14 cellular contexts compared by ENCODE assay signal in genomic region chr13:26941345-26942174, GRCh38.
DNase-seq lines count a peak whose midpoint lies in the region; ATAC-seq, FAIRE-seq and TF ChIP-seq lines count a peak whose summit lies in the region.
"Had no signal": no experiment of that assay in that cellular context is flagged by ENCODE, and none has a peak within 500 bp of the region (broad histone marks: within the 10 kb centered on the region; RNA-seq: fewer than 3 reads in every experiment).

No MANE protein-coding gene starts in this region.

- no peak for TF ChIP-seq RAD21 in HepG2 (CRISPR knock-in tag; IDR thresholded peaks at IDR 0.05)

- H3K27ac Mint-ChIP-seq in T-helper 17 cell = no peak overlapping the region
- H3K27ac Mint-ChIP-seq: activated naive CD8-positive, alpha-beta T cell; effector memory CD8-positive, alpha-beta T cell had no signal

- no peak overlapping the region for H3K9ac ChIP-seq in HepG2 (ENCODE audit: insufficient read depth, low read depth, low read length)

- H3K9me3 ChIP-seq in HepG2 (ENCODE audit: low read length) (no peaks in the 10 kb centered on the region), right lobe of liver (no peaks in the 10 kb centered on the region), T-helper 17 cell (ENCODE audit: control insufficient read depth, low read length, poor library complexity, severe bottlenecking) (no peaks in the 10 kb centered on the region)
- H3K9me3 ChIP-seq: Caco-2, pancreas had no signal

- CTCF ChIA-PET in HepG2 (lab: Yijun Ruan, JAX; ENCODE audit: low intra/inter-chr PET ratio, low total read pairs) = no interaction called here

- WGBS in HepG2 (ENCODE audit: low lambda C conversion rate) = 15% methylated on average over 7 of the region's 7 CpGs
- WGBS in right lobe of liver (ENCODE audit: insufficient coverage, low coverage, low lambda C conversion rate, missing lambda C conversion rate) = 36% methylated on average over 5 of the region's 7 CpGs

- H3K36me3 ChIP-seq in HepG2 (replicated peaks in 1 of 2; ENCODE audit: control insufficient read depth in 1 of 2, insufficient read depth in 2 of 2, low read length in 2 of 2) (no peaks in the 10 kb centered on the region), right lobe of liver (no peaks in the 10 kb centered on the region)
- H3K36me3 ChIP-seq: pancreas had no signal

- TF ChIP-seq CTCF in HepG2 (CRISPR knock-in tag; IDR thresholded peaks at IDR 0.05) (no peak), right lobe of liver (IDR thresholded peaks at IDR 0.05) (no peak)

- no peaks in the 10 kb centered on the region for H3K36me3 Mint-ChIP-seq in T-helper 17 cell (ENCODE audit: low read depth)
- H3K36me3 Mint-ChIP-seq: activated naive CD8-positive, alpha-beta T cell had no signal

- no peaks in the 10 kb centered on the region for H4K20me1 ChIP-seq in HepG2 (ENCODE audit: insufficient read depth, low read length)

- H3K4me1 Mint-ChIP-seq in T-helper 17 cell = peaks cover 3% of the 10 kb centered on the region

- TF ChIP-seq EP300 in HepG2 (IDR thresholded peaks at IDR 0.05; ENCODE audit: low read depth in 2 of 2, low read length in 2 of 2) (no peak), HepG2 (CRISPR knock-in tag; IDR thresholded peaks at IDR 0.05; ENCODE audit: borderline replicate concordance) (no peak)

- H3K4me1 ChIP-seq in HepG2 (ENCODE audit: insufficient read depth, low read length) (no peaks in the 10 kb centered on the region), right lobe of liver (no peaks in the 10 kb centered on the region)
- H3K4me1 ChIP-seq: pancreas had no signal

- no peak for FAIRE-seq in HepG2 (lab: Jason Lieb, UNC)
- FAIRE-seq: keratinocyte, pancreas had no signal

- intact Hi-C loops in HepG2 (cut with micrococcal nuclease; ENCODE audit: unreplicated experiment) = no loop called here
- intact Hi-C loops in right lobe of liver (cut with DNase I) = no loop called here

- in situ Hi-C loops in HepG2 (cut with HindIII; ENCODE audit: extremely low pct_ligation_motif_present, low pct_unique_long_range_greater_than_20kb) = no loop called here

- TF ChIP-seq POLR2A in HepG2 (IDR thresholded peaks at IDR 0.05; ENCODE audit: insufficient read depth in 1 of 2, low read depth in 2 of 2, low read length in 2 of 2) = no peak
- TF ChIP-seq POLR2A in right lobe of liver (IDR thresholded peaks at IDR 0.05) = no peak

- H3K4me3 Mint-ChIP-seq in T-helper 17 cell = peak overlapping the region; percentile 12
- H3K4me3 Mint-ChIP-seq: activated naive CD8-positive, alpha-beta T cell; effector memory CD8-positive, alpha-beta T cell had no signal

- H2AFZ ChIP-seq in HepG2 (ENCODE audit: low read length) = no peak overlapping the region

- H3K27me3 Mint-ChIP-seq in T-helper 17 cell = peaks cover 45% of the 10 kb centered on the region

- no TSS peak for BruUV-seq in HepG2 (replicated peaks; lab: Mats Ljungman, UMichigan)

- H3K27ac ChIP-seq in HepG2 (ENCODE audit: extremely low read length, insufficient read depth, low read length) = no peak overlapping the region
- no peak overlapping the region for H3K27ac ChIP-seq in right lobe of liver
- H3K27ac ChIP-seq: pancreas had no signal

- ATAC-seq in HepG2 (no peak), right lobe of liver (no peak), T-helper 17 cell (no peak), GM18907 (IDR thresholded peaks at IDR 0.05; ENCODE audit: unreplicated experiment) (no peak)
- ATAC-seq: effector memory CD8-positive, alpha-beta T cell had no signal

- H3K4me3 ChIP-seq in HepG2 (replicated peaks in 1 of 3; ENCODE audit: insufficient read depth in 1 of 3, low read depth in 2 of 3, low read length in 3 of 3) (no peak overlapping the region), right lobe of liver (no peak overlapping the region)
- H3K4me3 ChIP-seq: pancreas had no signal

- no peak overlapping the region for H3K4me2 ChIP-seq in HepG2 (ENCODE audit: low read depth, low read length)

- DNase-seq in HepG2 (ENCODE audit: low spot score) (no peak), right lobe of liver (no peak), T-helper 17 cell (no peak), glomerular visceral epithelial cell (ENCODE audit: extremely low spot score) (peak; percentile 36), anterior cingulate cortex (lab: John Stamatoyannopoulos, UW) (no peak)
- DNase-seq in stimulated activated CD4-positive, alpha-beta T cell treated with anti-CD3 and anti-CD28 coated beads, Interleukin-4, amount 100 ng/mL, for 24 hours = no peak
- DNase-seq in stimulated activated CD4-positive, alpha-beta T cell treated with anti-CD3 and anti-CD28 coated beads, Interleukin-12 subunit alpha, Interleukin-12 subunit beta, amount 100 ng/mL, for 4 hours = no peak
- DNase-seq: effector memory CD8-positive, alpha-beta T cell; NCI-H2029 treated with DMSO at 0.1 percent for 48 hours; pancreas had no signal

- POLR2A ChIA-PET in HepG2 (lab: Yijun Ruan, JAX) = no interaction called here

- no peaks in the 10 kb centered on the region for H3K79me2 ChIP-seq in HepG2 (ENCODE audit: insufficient read depth, low read length)

- H3K27me3 ChIP-seq in HepG2 (ENCODE audit: control insufficient read depth in 1 of 2, insufficient read depth in 2 of 2, low read length in 2 of 2) = peaks cover 1 to 6% of the 10 kb centered on the region in 2 experiments; a peak in 3 of 5 replicates
- H3K27me3 ChIP-seq in right lobe of liver = no peaks in the 10 kb centered on the region
- H3K27me3 ChIP-seq: pancreas had no signal

TF ChIP-seq in HepG2, 621 proteins besides CTCF, POLR2A, EP300 and RAD21:
- peak; percentile 54 for TF ChIP-seq ATF7 (IDR thresholded peaks at IDR 0.05)
- no peak for TF ChIP-seq ATF7 (CRISPR knock-in tag; IDR thresholded peaks at IDR 0.05)
- TF ChIP-seq, protein P1, sequence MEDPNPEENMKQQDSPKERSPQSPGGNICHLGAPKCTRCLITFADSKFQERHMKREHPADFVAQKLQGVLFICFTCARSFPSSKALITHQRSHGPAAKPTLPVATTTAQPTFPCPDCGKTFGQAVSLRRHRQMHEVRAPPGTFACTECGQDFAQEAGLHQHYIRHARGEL (CRISPR knock-in tag; IDR thresholded peaks at IDR 0.05) = no peak
